ENCODE assay signal across 12 cellular contexts in genomic region chr4:147734496-147734895, GRCh38. TPM values are rescaled to one million over a fixed set of nuclear protein-coding genes. Genes with fewer than 3 reads are reported as not detected.
DNase-seq lines count a peak whose midpoint lies in the region; ATAC-seq and TF ChIP-seq lines count a peak whose summit lies in the region.
"Had no signal": no experiment of that assay in that cellular context is flagged by ENCODE, and none has a peak within 500 bp of the region (broad histone marks: within the 10 kb centered on the region; RNA-seq: fewer than 3 reads in every experiment).

No MANE protein-coding gene starts in this region.

- H3K18ac ChIP-seq in H9 (ENCODE audit: insufficient read length, low read depth, low read length), result no peak overlapping the region

- H2BK15ac ChIP-seq in H9 (ENCODE audit: low read depth, low read length), result no peak overlapping the region

- no peak overlapping the region for H3K23ac ChIP-seq in H9 (ENCODE audit: insufficient read length, low read depth, low read length)

- H2BK12ac ChIP-seq in H9 (ENCODE audit: insufficient read length, low read depth, low read length), result no peak overlapping the region

- no peak overlapping the region for H2BK5ac ChIP-seq in H9 (ENCODE audit: insufficient read length, low read length)

- no peak overlapping the region for H3K4ac ChIP-seq in H9 (ENCODE audit: low read depth, low read length)

- no peak overlapping the region for H3K4me2 ChIP-seq in H9 (ENCODE audit: insufficient read depth, insufficient read length, low read length)

- no peak for TF ChIP-seq EP300 in tibial nerve (IDR thresholded peaks at IDR 0.05)

- no peaks in the 10 kb centered on the region for H3K79me2 ChIP-seq in H9 (ENCODE audit: insufficient read depth, low read length)

- ATAC-seq in activated T-helper 17 cell treated with anti-CD3 and anti-CD28 coated beads, Interleukin-2, amount 50 U/mL, for 72 hours (replicated peaks), result no peak
- ATAC-seq in lower lobe of right lung, result no peak
- no peak for ATAC-seq in GM18867 (IDR thresholded peaks at IDR 0.05; ENCODE audit: unreplicated experiment)
- ATAC-seq in GM18520 (IDR thresholded peaks at IDR 0.05; ENCODE audit: unreplicated experiment), result no peak

- H3K4me3 Mint-ChIP-seq in activated T-helper 17 cell treated with anti-CD3 and anti-CD28 coated beads, Interleukin-2, amount 50 U/mL, for 72 hours, result peak overlapping the region; percentile 92
- H3K4me3 Mint-ChIP-seq in H9, result no peak overlapping the region

- H3K27ac Mint-ChIP-seq in activated T-helper 17 cell treated with anti-CD3 and anti-CD28 coated beads, Interleukin-2, amount 50 U/mL, for 72 hours, result no peak overlapping the region
- no peak overlapping the region for H3K27ac Mint-ChIP-seq in H9
- H3K27ac Mint-ChIP-seq: stimulated activated naive CD8-positive, alpha-beta T cell treated with anti-CD3 and anti-CD28 coated beads, Interleukin-15, Interleukin-2, amounts not matched to agents 100 ng/mL and 50 ng/mL, for 24 hours had no signal

- no peak overlapping the region for H4K8ac ChIP-seq in H9 (replicated peaks; ENCODE audit: insufficient read length, low read depth, low read length)

- H3K9me3 ChIP-seq in lower lobe of right lung (no peaks in the 10 kb centered on the region), tibial nerve (no peaks in the 10 kb centered on the region), H9 (ENCODE audit: control insufficient read depth, low read depth, low read length) (no peaks in the 10 kb centered on the region)

- H3K27ac ChIP-seq in lower lobe of right lung (peak overlapping the region; percentile 88), tibial nerve (peak overlapping the region; percentile 90 to 97 (median 94)), H9 (ENCODE audit: insufficient read length, low read depth, low read length) (no peak overlapping the region)

- H3K9ac ChIP-seq in H9 (ENCODE audit: extremely low read depth, insufficient read length, low read length), result no peak overlapping the region

- WGBS in tibial nerve, 2 donors, result 67 to 77% methylated on average over 3 of the region's 3 CpGs
- no CpG with 5 or more reads among the region's 3 CpGs for WGBS in H9 (ENCODE audit: extremely low coverage, insufficient read length, low lambda C conversion rate)

- no peak for TF ChIP-seq POLR2A in tibial nerve (IDR thresholded peaks at IDR 0.05)

- H2BK20ac ChIP-seq in H9 (ENCODE audit: low read depth, low read length, poor library complexity, severe bottlenecking), result no peak overlapping the region

- no peak overlapping the region for H2BK120ac ChIP-seq in H9 (ENCODE audit: low read depth, low read length, poor library complexity, severe bottlenecking)

- peaks cover 28% of the 10 kb centered on the region for H3K4me1 Mint-ChIP-seq in activated T-helper 17 cell treated with anti-CD3 and anti-CD28 coated beads, Interleukin-2, amount 50 U/mL, for 72 hours
- H3K4me1 Mint-ChIP-seq in H9, result peaks cover 49 to 57% of the 10 kb centered on the region in 2 experiments

- peaks cover 19% of the 10 kb centered on the region for H3K23me2 ChIP-seq in H9 (ENCODE audit: insufficient read length, low read depth, low read length, poor library complexity, severe bottlenecking)

- H3K56ac ChIP-seq in H9 (ENCODE audit: insufficient read length, low read depth, low read length), result no peak overlapping the region

- no peak overlapping the region for H3K14ac ChIP-seq in H9 (ENCODE audit: insufficient read depth, low read length)

- H3K4me1 ChIP-seq in lower lobe of right lung (peaks cover 38% of the 10 kb centered on the region), tibial nerve (peaks cover 0 to 50% (median 7%) of the 10 kb centered on the region in 4 donors), H9 (ENCODE audit: insufficient read depth, low read length) (peaks cover 4% of the 10 kb centered on the region; the same call in 1 of the 2 replicates)

- no peak for TF ChIP-seq CTCF in lower lobe of right lung (IDR thresholded peaks at IDR 0.05)
- TF ChIP-seq CTCF in tibial nerve (IDR thresholded peaks at IDR 0.05), result no peak
- no peak for TF ChIP-seq CTCF in H9 (conservative IDR thresholded peaks at IDR 0.05)

- no peak overlapping the region for H2AFZ ChIP-seq in H9 (ENCODE audit: low read length)

- no peaks in the 10 kb centered on the region for H3K36me3 Mint-ChIP-seq in activated T-helper 17 cell treated with anti-CD3 and anti-CD28 coated beads, Interleukin-2, amount 50 U/mL, for 72 hours (ENCODE audit: low read depth)
- no peaks in the 10 kb centered on the region; a peak in 1 of 7 replicates for H3K36me3 Mint-ChIP-seq in H9 (ENCODE audit: insufficient read depth in 1 of 3, low read depth in 3 of 3)

- H3K79me1 ChIP-seq in H9 (ENCODE audit: insufficient read depth, low read depth, low read length, poor library complexity, severe bottlenecking), result no peaks in the 10 kb centered on the region

- H3K4me3 ChIP-seq in lower lobe of right lung (peak overlapping the region; percentile 86), tibial nerve (peak overlapping the region; percentile 63 to 89 (median 74))

- H3T11ph ChIP-seq in H9 (ENCODE audit: low read length), result no peak overlapping the region

- H4K20me1 ChIP-seq in H9 (ENCODE audit: control insufficient read depth, insufficient read depth, insufficient read length), result no peaks in the 10 kb centered on the region

- H3K27me3 Mint-ChIP-seq in activated T-helper 17 cell treated with anti-CD3 and anti-CD28 coated beads, Interleukin-2, amount 50 U/mL, for 72 hours, result no peaks in the 10 kb centered on the region
- peaks cover 64% of the 10 kb centered on the region for H3K27me3 Mint-ChIP-seq in H9 (ENCODE audit: low read depth)

- H2AK5ac ChIP-seq in H9 (ENCODE audit: insufficient read length, low read length), result no peak overlapping the region

- no peak overlapping the region for H4K91ac ChIP-seq in H9 (ENCODE audit: insufficient read length, low read depth, low read length)

- H3K9me3 Mint-ChIP-seq in activated T-helper 17 cell treated with anti-CD3 and anti-CD28 coated beads, Interleukin-2, amount 50 U/mL, for 72 hours, result no peaks in the 10 kb centered on the region
- H3K9me3 Mint-ChIP-seq in H9, result no peaks in the 10 kb centered on the region
- H3K9me3 Mint-ChIP-seq: stimulated activated naive CD8-positive, alpha-beta T cell treated with anti-CD3 and anti-CD28 coated beads, Interleukin-15, Interleukin-2, amounts not matched to agents 100 ng/mL and 50 ng/mL, for 24 hours had no signal

- H4K5ac ChIP-seq in H9 (ENCODE audit: insufficient read length, low read depth, low read length), result no peak overlapping the region

- H3K36me3 ChIP-seq in lower lobe of right lung (no peaks in the 10 kb centered on the region), tibial nerve (no peaks in the 10 kb centered on the region)

- intact Hi-C loops in lower lobe of right lung (cut with DNase I), result no loop called here

- peak; percentile 34 to 42 for DNase-seq in NCI-H524 (lab: John Stamatoyannopoulos, UW)
- DNase-seq in NCI-H524 treated with DMSO at 0.1 percent for 48 hours (lab: John Stamatoyannopoulos, UW), result no peak
- no peak for DNase-seq in lower lobe of right lung
- DNase-seq in tibial nerve (ENCODE audit: low spot score in 2 of 2), result no peak
- DNase-seq in H9, result no peak
- DNase-seq: 8988T; activated CD8-positive, alpha-beta memory T cell treated with anti-CD3 and anti-CD28 coated beads for 24 hours; amygdala had no signal

- H3K27me3 ChIP-seq in lower lobe of right lung (ENCODE audit: low read depth) (no peaks in the 10 kb centered on the region), tibial nerve (no peaks in the 10 kb centered on the region), H9 (ENCODE audit: insufficient read depth, low read length) (peaks cover 7% of the 10 kb centered on the region; the same call in 1 of the 2 replicates)

RNA-seq across cellular contexts. Expression of gene ARHGAP10, which starts 2.6 kb away (rescaled TPM):
- total RNA-seq in activated T-helper 17 cell treated with anti-CD3 and anti-CD28 coated beads, Interleukin-2, amount 50 U/mL, for 72 hours, result 10 to 100 TPM; 11.1 to 14.7 TPM
- total RNA-seq in lower lobe of right lung (26.4 TPM), tibial nerve (100 to 1,000 TPM; 131 to 217 (median 206) TPM), H9 (2021) (7.8 and 8.0 TPM in 2 replicates)

RNA-seq across cellular contexts. Expression of gene PRMT9, which starts 50.5 kb away (rescaled TPM):
- total RNA-seq in activated T-helper 17 cell treated with anti-CD3 and anti-CD28 coated beads, Interleukin-2, amount 50 U/mL, for 72 hours, result 1 to 10 TPM; 5.9 to 7.5 TPM
- total RNA-seq in lower lobe of right lung (9.4 TPM), tibial nerve (10 to 100 TPM in 1 of 4 donors, 1 to 10 TPM in 3; 5.9 to 11.1 (median 6.9) TPM), H9 (2021) (10.0 and 10.5 TPM in 2 replicates)

Comparison
In these comparisons a context has a peak if more than half of its experiments do, and no peak if none do; other contexts are left out.
1. DNase-seq: peak in NCI-H524 (2 of 2); none in NCI-H524 treated with DMSO at 0.1 percent for 48 hours (single experiment), lower lobe of right lung (single experiment), tibial nerve (0 of 2) and H9 (single experiment).